19 cellular contexts compared by ENCODE assay signal in genomic region chr10:112332509-112333228, GRCh38. TPM values are rescaled to one million over a fixed set of nuclear protein-coding genes. Genes with fewer than 3 reads are reported as not detected.
DNase-seq lines count a peak whose midpoint lies in the region; ATAC-seq, FAIRE-seq and TF ChIP-seq lines count a peak whose summit lies in the region.
"Had no signal": no experiment of that assay in that cellular context is flagged by ENCODE, and none has a peak within 500 bp of the region (broad histone marks: within the 10 kb centered on the region; RNA-seq: fewer than 3 reads in every experiment).

No MANE protein-coding gene starts in this region.

- H3K4me2 ChIP-seq in PC-3 (ENCODE audit: low read length) = no peak overlapping the region
- H3K4me2 ChIP-seq: A549 had no signal

- no TSS peak for BruUV-seq in PC-3 (replicated peaks; lab: Mats Ljungman, UMichigan)

- peak; percentile 3 for DNase-seq in NCI-H1092 treated with DMSO at 0.1 percent for 48 hours (lab: John Stamatoyannopoulos, UW)
- no peak for DNase-seq in NCI-H1092 (lab: John Stamatoyannopoulos, UW)
- peak; percentile 52 for DNase-seq in choroid plexus epithelial cell (ENCODE audit: low read depth)
- peak; percentile 36 to 88 (median 76) for DNase-seq in pancreas
- DNase-seq in NCI-H524 treated with DMSO at 0.1 percent for 48 hours (lab: John Stamatoyannopoulos, UW) = no peak
- DNase-seq in PC-3 = no peak
- DNase-seq: activated T-cell treated with anti-CD3 and anti-CD28 coated beads, Interleukin-2, amount 50 U/mL, for 72 hours; foreskin fibroblast; HCEC 1CT; NCI-H2171 had no signal

- POLR2A ChIA-PET in HEK293 (lab: Yijun Ruan, JAX) (no interaction called here), PC-3 (lab: Charles Lee; ENCODE audit: unreplicated experiment) (no interaction called here)

- TF ChIP-seq CTCF in HEK293 (tag by site-specific recombination; IDR thresholded peaks at IDR 0.05) (no peak), choroid plexus epithelial cell (conservative IDR thresholded peaks at IDR 0.05; ENCODE audit: low read depth, low read length) (no peak), pancreas (IDR thresholded peaks at IDR 0.05) (no peak), PC-3 (conservative IDR thresholded peaks at IDR 0.05; ENCODE audit: low read depth, low read length) (no peak)

- H3K27ac ChIP-seq in HEK293 (ENCODE audit: extremely low read depth, low read depth, low read length) (no peak overlapping the region), pancreas (peak overlapping the region in 3 of 4 donors; percentile 0 to 21 (median 16)), PC-3 (ENCODE audit: low read length) (no peak overlapping the region)
- H3K27ac ChIP-seq: A549, SK-N-MC, suprapubic skin had no signal

- no peaks in the 10 kb centered on the region for H4K20me1 ChIP-seq in PC-3 (ENCODE audit: low read length)

- CTCF ChIA-PET in HEK293 (lab: Yijun Ruan, JAX) = interaction anchor here (0.6 to 1.1 kb wide), 3 partner anchors 122 to 192 kb away, joined by 3 read pairs; no protein-coding TSS in a partner anchor
- CTCF ChIA-PET in PC-3 (lab: Charles Lee) = no interaction called here

- H3K79me2 ChIP-seq in PC-3 (ENCODE audit: low read length) = no peaks in the 10 kb centered on the region

- no peak for FAIRE-seq in pancreas (lab: Jason Lieb, UNC)
- FAIRE-seq: A549, G401.6, GM12891 had no signal

- no peaks in the 10 kb centered on the region for H3K36me3 ChIP-seq in HEK293 (ENCODE audit: control insufficient read depth in 2 of 2, insufficient read depth in 1 of 2, low read length in 2 of 2)
- H3K36me3 ChIP-seq in pancreas = no peaks in the 10 kb centered on the region
- no peaks in the 10 kb centered on the region for H3K36me3 ChIP-seq in PC-3 (ENCODE audit: low read depth, low read length)
- H3K36me3 ChIP-seq: suprapubic skin had no signal

- no peak overlapping the region for H2AFZ ChIP-seq in PC-3 (ENCODE audit: low read length)

- ATAC-seq in pancreas (peak; percentile 52 to 79 (median 69)), PC-3 (no peak), GM21528 (IDR thresholded peaks at IDR 0.05; ENCODE audit: low FRiP score, unreplicated experiment) (no peak)
- ATAC-seq: A549; activated T-cell treated with anti-CD3 and anti-CD28 coated beads, Interleukin-2, amount 50 U/mL, for 72 hours; natural killer cell treated with Interleukin-12 subunit alpha and Interleukin-12 subunit beta and Interleukin-15 and Interleukin-18, amount 100 ng/mL, for 72 hours had no signal

- H3K4me1 ChIP-seq in HEK293 (ENCODE audit: control insufficient read depth, insufficient read depth, low read length) = no peaks in the 10 kb centered on the region
- H3K4me1 ChIP-seq in pancreas = no peaks in the 10 kb centered on the region
- no peaks in the 10 kb centered on the region for H3K4me1 ChIP-seq in PC-3 (ENCODE audit: insufficient read depth, low read length)
- H3K4me1 ChIP-seq: A549 had no signal

- WGBS in pancreas, 2 donors = 19 to 28% methylated on average over 5 of the region's 5 CpGs

- H3K27me3 ChIP-seq in pancreas (no peaks in the 10 kb centered on the region), PC-3 (ENCODE audit: low read length) (no peaks in the 10 kb centered on the region)
- H3K27me3 ChIP-seq: suprapubic skin had no signal

- H3K9ac ChIP-seq in PC-3 (ENCODE audit: low read length) = no peak overlapping the region

- no peak overlapping the region for H3K4me3 ChIP-seq in HEK293 (ENCODE audit: low read depth, low read length)
- H3K4me3 ChIP-seq in choroid plexus epithelial cell (ENCODE audit: low read depth, low read length) = no peak overlapping the region
- H3K4me3 ChIP-seq in pancreas = no peak overlapping the region
- no peak overlapping the region for H3K4me3 ChIP-seq in PC-3 (ENCODE audit: low read length)
- H3K4me3 ChIP-seq: A549, SK-N-MC, suprapubic skin had no signal

- no peaks in the 10 kb centered on the region for H3F3A ChIP-seq in PC-3 (ENCODE audit: low read length, unreplicated experiment)

- H3K9me3 ChIP-seq in HEK293 (ENCODE audit: control insufficient read depth, insufficient read depth, low read depth, low read length) (no peaks in the 10 kb centered on the region), pancreas (no peaks in the 10 kb centered on the region), PC-3 (ENCODE audit: low read length) (no peaks in the 10 kb centered on the region)
- H3K9me3 ChIP-seq: A549, suprapubic skin had no signal

- H3K9me2 ChIP-seq in PC-3 (replicated peaks; ENCODE audit: low read length) = no peaks in the 10 kb centered on the region

- intact Hi-C loops in pancreas (cut with DNase I) (no loop called here), PC-3 (cut with micrococcal nuclease) (no loop called here)

TF ChIP-seq in HEK293, 187 proteins besides CTCF, POLR2A, EP300 and RAD21:
- no peak for TF ChIP-seq ZNF433 (tag by site-specific recombination; IDR thresholded peaks at IDR 0.05; ENCODE audit: low read depth)
- no peak for TF ChIP-seq KLF8 (tag by site-specific recombination; IDR thresholded peaks at IDR 0.05)
- TF ChIP-seq ZNF416 (tag by site-specific recombination; IDR thresholded peaks at IDR 0.05) = no peak
- TF ChIP-seq GLIS1 (tag by site-specific recombination; IDR thresholded peaks at IDR 0.05) = peak; percentile 85

RNA-seq across cellular contexts. Expression of gene ACSL5, which starts 41.2 kb away (rescaled TPM):
- total RNA-seq in pancreas (1 to 10 TPM; 2.2 to 7.2 (median 3.7) TPM), PC-3 (2014; rRNA removed) (1.4 TPM in 1 of 2 replicates, not detected in the other)
- polyA plus RNA-seq in pancreas = 1 to 10 TPM; 2.4 to 5.7 TPM

RNA-seq across cellular contexts. Expression of gene TECTB, which starts 49.5 kb away (rescaled TPM):
- total RNA-seq in pancreas (not detected), PC-3 (2014; rRNA removed) (not detected in 2 replicates)
- not detected for polyA plus RNA-seq in pancreas
- total RNA-seq: activated T-cell treated with anti-CD3 and anti-CD28 coated beads, Interleukin-2, amount 50 U/mL, for 72 hours; lower leg skin; natural killer cell treated with Interleukin-12 subunit alpha and Interleukin-12 subunit beta and Interleukin-15 and Interleukin-18, amount 100 ng/mL, for 72 hours; suprapubic skin had no signal
- polyA plus RNA-seq: A549 had no signal

Comparison
In these comparisons a context has a peak if more than half of its experiments do, and no peak if none do; other contexts are left out.
1. DNase-seq: peak in NCI-H1092 treated with DMSO at 0.1 percent for 48 hours (single experiment), choroid plexus epithelial cell (single experiment) and pancreas (6 of 6); none in NCI-H1092 (single experiment), NCI-H524 treated with DMSO at 0.1 percent for 48 hours (single experiment) and PC-3 (single experiment).
2. H3K27ac ChIP-seq: peak in pancreas (3 of 4); none in HEK293 (single experiment) and PC-3 (single experiment).
3. ATAC-seq: peak in pancreas (4 of 4); none in PC-3 (single experiment) and GM21528 (single experiment).